In genomic region chr5:62268239-62268638, GRCh38 we compare ENCODE assay signal across 9 cellular contexts. TPM values are rescaled to one million over a fixed set of nuclear protein-coding genes. Genes with fewer than 3 reads are reported as not detected.
A peak's percentile ranks its signal among the peaks of the same experiment; 100 is the strongest.
DNase-seq lines count a peak whose midpoint lies in the region; ATAC-seq and TF ChIP-seq lines count a peak whose summit lies in the region.
"Had no signal": no experiment of that assay in that cellular context is flagged by ENCODE, and none has a peak within 500 bp of the region (broad histone marks: within the 10 kb centered on the region; RNA-seq: fewer than 3 reads in every experiment).

No MANE protein-coding gene starts in this region.

- RAD21 ChIA-PET in HCT116 (lab: Charles Lee; ENCODE audit: low non-redundant PET in 1 of 2, low total read pairs in 2 of 2, uncharacterized antibody in 2 of 2, unreplicated experiment in 2 of 2): interaction anchor here in 1 of 2 experiments (0.6 kb wide), 1 partner anchor 21 kb away, joined by 3 read pairs; no protein-coding TSS in a partner anchor

- H3K4me3 ChIP-seq in HCT116 (replicated peaks in 1 of 2; ENCODE audit: low read depth in 1 of 2, low read length in 2 of 2) (no peak overlapping the region), heart right ventricle (no peak overlapping the region)
- H3K4me3 ChIP-seq: right lobe of liver had no signal

- TF ChIP-seq RAD21 in HCT116 (IDR thresholded peaks at IDR 0.05; ENCODE audit: low read depth): no peak

- H3K9me3 ChIP-seq in HCT116 (ENCODE audit: control insufficient read depth in 1 of 2, insufficient read depth in 1 of 2, low read depth in 1 of 2, low read length in 2 of 2) (no peaks in the 10 kb centered on the region), heart right ventricle (no peaks in the 10 kb centered on the region)
- H3K9me3 ChIP-seq: right lobe of liver had no signal

- 71% methylated on average over 1 of the region's 1 CpG for WGBS in heart right ventricle, 2 donors

- TF ChIP-seq POLR2A in HCT116 (IDR thresholded peaks at IDR 0.05; ENCODE audit: borderline replicate concordance, extremely low read depth, insufficient read depth, insufficient read length): no peak

- no peaks in the 10 kb centered on the region; the same call in 1 of the 2 replicates for H3K9me2 ChIP-seq in HCT116 (ENCODE audit: insufficient read depth)

- H3K9ac ChIP-seq in HCT116 (ENCODE audit: low read length): no peak overlapping the region

- POLR2A ChIA-PET in HCT116 (lab: Charles Lee): no interaction called here

- in situ Hi-C loops in G401 (cut with HindIII; ENCODE audit: low sequenced_read_pairs): no loop called here

- ATAC-seq in HCT116 (peak; percentile 57; the same call in 1 of the 2 replicates), heart right ventricle (no peak)

- H3K27me3 ChIP-seq in HCT116 (ENCODE audit: insufficient read depth, low read length) (no peaks in the 10 kb centered on the region), heart right ventricle (no peaks in the 10 kb centered on the region)
- H3K27me3 ChIP-seq: right lobe of liver had no signal

- CTCF ChIA-PET in HCT116 (lab: Charles Lee): no interaction called here

- peak; percentile 5 for DNase-seq in DMS 273 treated with DMSO at 0.1 percent for 48 hours (lab: John Stamatoyannopoulos, UW)
- peak; percentile 50 for DNase-seq in HCT116 (ENCODE audit: low read depth, low spot score)
- DNase-seq in NCI-H69 (lab: John Stamatoyannopoulos, UW): peak; percentile 76
- peak; percentile 93 for DNase-seq in kidney glomerular epithelial cell (lab: John Stamatoyannopoulos, UW)
- DNase-seq in SK-N-DZ (ENCODE audit: low spot score): no peak
- no peak for DNase-seq in SKM-1 treated with dmso at 0.1 percent for 144 hours (lab: John Stamatoyannopoulos, UW; ENCODE audit: unreplicated experiment)
- DNase-seq in heart right ventricle: no peak
- no peak for DNase-seq in G401 (ENCODE audit: low spot score)
- DNase-seq: right lobe of liver had no signal

- no peak for TF ChIP-seq CTCF in HCT116 (IDR thresholded peaks at IDR 0.05 in 2 of 3, conservative IDR thresholded peaks at IDR 0.05 in 1 of 3; ENCODE audit: borderline replicate concordance in 1 of 3, insufficient read depth in 1 of 3, low read depth in 2 of 3, low read length in 2 of 3)
- no peak for TF ChIP-seq CTCF in heart right ventricle (IDR thresholded peaks at IDR 0.05)

- no peak overlapping the region for H3K27ac ChIP-seq in HCT116 (ENCODE audit: low read depth, low read length)
- no peak overlapping the region for H3K27ac ChIP-seq in heart right ventricle
- H3K27ac ChIP-seq: right lobe of liver had no signal

- H4K20me1 ChIP-seq in HCT116 (ENCODE audit: insufficient read depth): no peaks in the 10 kb centered on the region

- H3K4me2 ChIP-seq in HCT116 (ENCODE audit: low read length): peak overlapping the region; percentile 38

- no peaks in the 10 kb centered on the region for H3K79me2 ChIP-seq in HCT116 (ENCODE audit: insufficient read depth, low read length)

- H3K4me1 ChIP-seq in HCT116 (ENCODE audit: control insufficient read depth in 1 of 2, insufficient read depth in 2 of 2, low read length in 2 of 2) (peaks cover 7% of the 10 kb centered on the region in 2 experiments), heart right ventricle (no peaks in the 10 kb centered on the region)
- H3K4me1 ChIP-seq: right lobe of liver had no signal

- H3K36me3 ChIP-seq in HCT116 (ENCODE audit: control insufficient read depth in 1 of 2, insufficient read depth in 2 of 2, low read length in 2 of 2) (no peaks in the 10 kb centered on the region), heart right ventricle (no peaks in the 10 kb centered on the region)
- H3K36me3 ChIP-seq: right lobe of liver had no signal

- no TSS peak for BruUV-seq in HCT116 (replicated peaks; lab: Mats Ljungman, UMichigan)

- intact Hi-C loops in HCT116 (cut with micrococcal nuclease) (no loop called here), heart right ventricle (cut with DNase I) (no loop called here)

- H2AFZ ChIP-seq in HCT116 (ENCODE audit: low read depth, low read length, poor library complexity, severe bottlenecking): peak overlapping the region; percentile 7

TF ChIP-seq in HCT116, 20 proteins besides CTCF, POLR2A, EP300 and RAD21:
- TF ChIP-seq CEBPB (IDR thresholded peaks at IDR 0.05; ENCODE audit: low read depth): peak; percentile 25; the same call in 1 of the 2 replicates
- TF ChIP-seq CBX3 (IDR thresholded peaks at IDR 0.05; ENCODE audit: low read depth): 0 out of 2 replicates have a peak, but pooled peaks have one; percentile 20
- no peak for TF ChIP-seq SRF (IDR thresholded peaks at IDR 0.05; ENCODE audit: low read depth)
- TF ChIP-seq JUND (IDR thresholded peaks at IDR 0.05): peak; percentile 36; the same call in 1 of the 2 replicates
- no peak for TF ChIP-seq EZH2phosphoT487 (IDR thresholded peaks at IDR 0.05; ENCODE audit: borderline replicate concordance)
- no peak for TF ChIP-seq FOSL1 (IDR thresholded peaks at IDR 0.05; ENCODE audit: low read depth)
TF ChIP-seq in HCT116: peak in this region for 3.

RNA-seq across cellular contexts. Expression of gene KIF2A, which starts 37.8 kb away (rescaled TPM):
- total RNA-seq in HCT116 (2021; ENCODE audit: unreplicated experiment) (42.9 TPM), heart right ventricle (10 to 100 TPM in 8 of 10 donors, 1 to 10 TPM in 2; 9.2 to 17.1 (median 12.2) TPM)
- polyA plus RNA-seq in HCT116 (2012): 12.5 and 19.4 TPM in 2 replicates
- 57.3 and 70.3 TPM in 2 replicates for polyA plus RNA-seq in SK-N-DZ (2014; cell fraction: cytosol; rRNA removed)
- polyA plus RNA-seq in SK-N-DZ (2014; cell fraction: nucleus; rRNA removed): 38.8 and 78.1 TPM in 2 replicates
- 1 to 10 TPM; 1.5 to 2.8 TPM for polyA plus RNA-seq in heart right ventricle
- 37.9 and 62.8 TPM in 2 replicates for total RNA-seq in G401 (2014; rRNA removed; shearing (Covaris generic))

Comparison
In these comparisons a context has a peak if more than half of its experiments do, and no peak if none do; other contexts are left out.
1. DNase-seq: peak in DMS 273 treated with DMSO at 0.1 percent for 48 hours (single experiment), HCT116 (single experiment), NCI-H69 (single experiment) and kidney glomerular epithelial cell (single experiment); none in SK-N-DZ (single experiment), SKM-1 treated with dmso at 0.1 percent for 144 hours (single experiment), heart right ventricle (0 of 2) and G401 (single experiment).